In genomic region chr16:67552476-67552875, GRCh38 we compare ENCODE assay signal across 7 cellular contexts. TPM values are rescaled to one million over a fixed set of nuclear protein-coding genes. Genes with fewer than 3 reads are reported as not detected.
DNase-seq lines count a peak whose midpoint lies in the region; ATAC-seq and TF ChIP-seq lines count a peak whose summit lies in the region.

No MANE protein-coding gene starts in this region.

- H3K79me2 ChIP-seq in Karpas-422 (ENCODE audit: low read length): peaks cover 19% of the 10 kb centered on the region

- H3K18ac ChIP-seq in neuronal stem cell (ENCODE audit: low read length): no peak overlapping the region

- intact Hi-C loops in body of pancreas (cut with DNase I): no loop called here

- H3K9me2 ChIP-seq in Karpas-422 (replicated peaks; ENCODE audit: insufficient read depth, low read length): no peaks in the 10 kb centered on the region

- H4K20me1 ChIP-seq in Karpas-422 (ENCODE audit: insufficient read depth, low read depth, low read length): no peaks in the 10 kb centered on the region

- no peak overlapping the region for H2BK15ac ChIP-seq in neuronal stem cell (ENCODE audit: low read length)

- WGBS in body of pancreas, 2 donors: 16 to 33% methylated on average over 4 of the region's 4 CpGs
- WGBS in neuronal stem cell (ENCODE audit: extremely low coverage in 2 of 2, insufficient read length in 2 of 2, insufficient replicate concordance in 1 of 2), 2 donors: no CpG with 5 or more reads among the region's 4 CpGs

- H4K8ac ChIP-seq in neuronal stem cell (ENCODE audit: low read depth, low read length): no peak overlapping the region

- no peaks in the 10 kb centered on the region for H3K36me3 ChIP-seq in Karpas-422 (ENCODE audit: insufficient read depth, low read length)
- H3K36me3 ChIP-seq in body of pancreas (replicated peaks in 1 of 2; ENCODE audit: insufficient read depth in 1 of 2, low read depth in 2 of 2): no peaks in the 10 kb centered on the region
- peaks cover 5 to 26% of the 10 kb centered on the region in 2 donors for H3K36me3 ChIP-seq in neuronal stem cell (replicated peaks in 1 of 2; ENCODE audit: control insufficient read depth in 2 of 2, insufficient read depth in 2 of 2, low read length in 2 of 2)

- H3K4me3 ChIP-seq in Karpas-422 (ENCODE audit: low read length) (no peak overlapping the region), body of pancreas (no peak overlapping the region), neuronal stem cell (ENCODE audit: low read length in 2 of 2) (no peak overlapping the region)

- no peak for TF ChIP-seq POLR2A in body of pancreas (IDR thresholded peaks at IDR 0.05)

- H3K23ac ChIP-seq in neuronal stem cell (ENCODE audit: low read depth, low read length, poor library complexity): no peak overlapping the region

- H3K27ac ChIP-seq in Karpas-422 (ENCODE audit: low read length): peak overlapping the region; percentile 37
- peak overlapping the region; percentile 35 to 73 (median 69) for H3K27ac ChIP-seq in body of pancreas
- H3K27ac ChIP-seq in neuronal stem cell (replicated peaks; ENCODE audit: low read length): peak overlapping the region; percentile 31
- H3K27ac ChIP-seq in foreskin keratinocyte: no peak overlapping the region

- H2BK5ac ChIP-seq in neuronal stem cell (ENCODE audit: low read length): no peak overlapping the region

- H3K9me3 ChIP-seq in Karpas-422 (ENCODE audit: low read length) (no peaks in the 10 kb centered on the region), body of pancreas (no peaks in the 10 kb centered on the region), neuronal stem cell (replicated peaks in 1 of 2; ENCODE audit: control insufficient read depth in 2 of 2, insufficient read depth in 1 of 2, low read depth in 1 of 2, low read length in 2 of 2) (no peaks in the 10 kb centered on the region)

- H3K79me1 ChIP-seq in neuronal stem cell (ENCODE audit: low read depth, low read length): no peaks in the 10 kb centered on the region

- H3K4ac ChIP-seq in neuronal stem cell (ENCODE audit: low read length): no peak overlapping the region

- no peak overlapping the region for H4K91ac ChIP-seq in neuronal stem cell (ENCODE audit: low read depth, low read length, poor library complexity)

- no peak overlapping the region for H2AFZ ChIP-seq in Karpas-422 (ENCODE audit: low read length)
- no peak overlapping the region for H2AFZ ChIP-seq in neuronal stem cell (ENCODE audit: low read length)

- H2BK12ac ChIP-seq in neuronal stem cell (ENCODE audit: low read length): no peak overlapping the region

- no peak overlapping the region for H2BK120ac ChIP-seq in neuronal stem cell (ENCODE audit: low read depth, low read length)

- DNase-seq in DMS 273 treated with DMSO at 0.1 percent for 48 hours (lab: John Stamatoyannopoulos, UW): peak; percentile 62
- DNase-seq in Karpas-422: no peak
- DNase-seq in body of pancreas: peak; percentile 34 to 67 (median 56)
- no peak for DNase-seq in neuronal stem cell (ENCODE audit: low spot score)
- DNase-seq in putamen (ENCODE audit: low spot score): no peak
- no peak for DNase-seq in foreskin keratinocyte

- ATAC-seq in body of pancreas (peak; percentile 60), HG03457 (IDR thresholded peaks at IDR 0.05; ENCODE audit: unreplicated experiment) (no peak), foreskin keratinocyte (no peak)

- H3K9ac ChIP-seq in Karpas-422 (ENCODE audit: low read length) (no peak overlapping the region), neuronal stem cell (ENCODE audit: low read depth, low read length, poor library complexity) (no peak overlapping the region)

- no peak overlapping the region for H3K4me2 ChIP-seq in Karpas-422 (ENCODE audit: low read depth, low read length, poor library complexity, severe bottlenecking)
- no peak overlapping the region for H3K4me2 ChIP-seq in neuronal stem cell (ENCODE audit: insufficient read depth, low read length, poor library complexity, severe bottlenecking)

- TF ChIP-seq CTCF in body of pancreas (IDR thresholded peaks at IDR 0.05) (no peak), foreskin keratinocyte (conservative IDR thresholded peaks at IDR 0.05) (no peak)

- H3K27me3 ChIP-seq in Karpas-422 (ENCODE audit: low read length) (no peaks in the 10 kb centered on the region), body of pancreas (no peaks in the 10 kb centered on the region), neuronal stem cell (ENCODE audit: control insufficient read depth in 3 of 3, insufficient read depth in 3 of 3, low read depth in 1 of 3, low read length in 3 of 3) (no peaks in the 10 kb centered on the region), foreskin keratinocyte (no peaks in the 10 kb centered on the region)

- H2AK5ac ChIP-seq in neuronal stem cell (ENCODE audit: low read depth, low read length): no peak overlapping the region

- peaks cover 39% of the 10 kb centered on the region for H3K4me1 ChIP-seq in Karpas-422 (ENCODE audit: low read length)
- H3K4me1 ChIP-seq in body of pancreas: peaks cover 14% of the 10 kb centered on the region
- no peaks in the 10 kb centered on the region for H3K4me1 ChIP-seq in neuronal stem cell (ENCODE audit: control insufficient read depth in 2 of 2, insufficient read depth in 1 of 2, low read depth in 1 of 2, low read length in 2 of 2)
- H3K4me1 ChIP-seq in foreskin keratinocyte: peaks cover 13% of the 10 kb centered on the region

- no peak overlapping the region for H3K14ac ChIP-seq in neuronal stem cell (ENCODE audit: low read length)

RNA-seq across cellular contexts. Expression of gene CTCF, which starts 9.8 kb away (rescaled TPM):
- 29.5 and 36.0 TPM in 2 replicates for total RNA-seq in Karpas-422 (2014; rRNA removed; shearing (Covaris generic); ENCODE audit: low replicate concordance)
- total RNA-seq in body of pancreas: 10 to 100 TPM; 24.4 to 33.0 TPM
- polyA plus RNA-seq in neuronal stem cell (2013, experiment 1 of 2): 40.2 TPM
- 39.4 TPM for polyA plus RNA-seq in neuronal stem cell (2013, experiment 2 of 2)
- total RNA-seq in foreskin keratinocyte: 37.0 and 42.9 TPM in 2 replicates
- 17.8 and 22.1 TPM in 2 replicates for polyA plus RNA-seq in foreskin keratinocyte

RNA-seq across cellular contexts. Expression of gene RIPOR1, which starts 23.8 kb away (rescaled TPM):
- 1.3 and 2.9 TPM in 2 replicates for total RNA-seq in Karpas-422 (2014; rRNA removed; shearing (Covaris generic); ENCODE audit: low replicate concordance)
- total RNA-seq in body of pancreas (10 to 100 TPM; 37.9 to 62.6 TPM), foreskin keratinocyte (31.6 and 32.0 TPM in 2 replicates)
- polyA plus RNA-seq in neuronal stem cell (2013, experiment 1 of 2): 23.0 TPM
- polyA plus RNA-seq in neuronal stem cell (2013, experiment 2 of 2): 23.4 TPM
- polyA plus RNA-seq in foreskin keratinocyte: 29.3 and 29.9 TPM in 2 replicates

Comparison
In these comparisons a context has a peak if more than half of its experiments do, and no peak if none do; other contexts are left out.
1. DNase-seq: peak in DMS 273 treated with DMSO at 0.1 percent for 48 hours (single experiment) and body of pancreas (4 of 4); none in Karpas-422 (single experiment), neuronal stem cell (single experiment), putamen (single experiment) and foreskin keratinocyte (0 of 2).